In the genomic region with DNA sequence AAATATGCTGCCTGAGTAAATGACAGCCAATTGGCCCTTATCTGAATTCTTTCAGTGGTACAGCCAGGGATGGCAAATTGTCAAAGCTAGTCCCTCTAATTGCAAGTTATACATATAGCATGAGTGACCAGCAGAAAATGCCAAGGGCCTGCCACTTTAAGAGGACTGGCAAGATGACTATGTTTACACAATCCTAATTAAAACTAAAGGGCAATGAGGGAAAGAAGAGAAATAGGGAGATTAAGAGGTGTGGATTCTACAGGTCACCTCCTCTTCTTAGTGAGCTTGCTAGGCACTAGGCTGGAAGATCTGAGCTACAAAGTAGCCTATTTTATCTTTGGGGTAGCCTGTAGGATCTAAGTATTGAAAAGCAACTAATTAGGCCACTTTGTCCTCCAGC, we compare ENCODE assay signal across 18 cellular contexts. TPM values are rescaled to one million over a fixed set of nuclear protein-coding genes. Genes with fewer than 3 reads are reported as not detected.
DNase-seq lines count a peak whose midpoint lies in the region; ATAC-seq and TF ChIP-seq lines count a peak whose summit lies in the region.
"Had no signal": no experiment of that assay in that cellular context is flagged by ENCODE, and none has a peak within 500 bp of the region (broad histone marks: within the 10 kb centered on the region; RNA-seq: fewer than 3 reads in every experiment).

No MANE protein-coding gene starts in this region.

- no peak for TF ChIP-seq CTCF in HFFc6 (IDR thresholded peaks at IDR 0.05)

- no peak overlapping the region for H3K23ac ChIP-seq in mesenchymal stem cell (ENCODE audit: low read length in 2 of 2)

- no peak overlapping the region for H2BK15ac ChIP-seq in mesenchymal stem cell (ENCODE audit: low read depth, poor library complexity, severe bottlenecking)

- peak overlapping the region; percentile 10; the same call in 1 of the 2 replicates for H3K4me3 Mint-ChIP-seq in HFFc6
- H3K4me3 Mint-ChIP-seq: activated naive CD4-positive, alpha-beta T cell treated with anti-CD3 and anti-CD28 coated beads for 36 hours; endodermal cell; T-helper 2 cell treated with Interferon-gamma antibody and Interleukin-4, amounts not matched to agents 5 μg/mL and 100 μg/mL, for 36 hours had no signal

- H3K4me1 Mint-ChIP-seq in HFFc6 (ENCODE audit: low read depth) = peaks cover 61% of the 10 kb centered on the region

- H3K9me3 Mint-ChIP-seq in HFFc6 = no peaks in the 10 kb centered on the region
- H3K9me3 Mint-ChIP-seq: activated naive CD4-positive, alpha-beta T cell treated with anti-CD3 and anti-CD28 coated beads for 36 hours; endodermal cell; T-helper 2 cell treated with Interferon-gamma antibody and Interleukin-4, amounts not matched to agents 5 μg/mL and 100 μg/mL, for 36 hours had no signal

- peaks cover 4% of the 10 kb centered on the region; the same call in 1 of the 2 replicates for H3K27me3 Mint-ChIP-seq in HFFc6 (ENCODE audit: insufficient read depth)

- H2BK12ac ChIP-seq in mesenchymal stem cell (ENCODE audit: low read length in 2 of 2) = no peak overlapping the region

- peak overlapping the region; percentile 55 for H2AK5ac ChIP-seq in mesenchymal stem cell (ENCODE audit: low read length, severe bottlenecking)

- H4K91ac ChIP-seq in mesenchymal stem cell (ENCODE audit: low read length) = no peak overlapping the region

- H3K9ac ChIP-seq in mesenchymal stem cell (ENCODE audit: low read length) = peak overlapping the region; percentile 44

- no peak overlapping the region for H2BK5ac ChIP-seq in mesenchymal stem cell (ENCODE audit: low read depth, low read length, poor library complexity, severe bottlenecking)

- H3K36me3 Mint-ChIP-seq in HFFc6 (ENCODE audit: low read depth) = peaks cover 20% of the 10 kb centered on the region

- H3K27ac ChIP-seq in caudate nucleus (ENCODE audit: low read depth, low read length) = peak overlapping the region; percentile 60
- no peak overlapping the region for H3K27ac ChIP-seq in mesenchymal stem cell (ENCODE audit: low read length, poor library complexity, severe bottlenecking)
- H3K27ac ChIP-seq in substantia nigra (ENCODE audit: low read depth, low read length, poor library complexity, severe bottlenecking) = peak overlapping the region; percentile 14
- H3K27ac ChIP-seq: pancreas had no signal

- no peak overlapping the region for H4K8ac ChIP-seq in mesenchymal stem cell (ENCODE audit: low read length)

- peaks cover 5 to 12% of the 10 kb centered on the region in 2 experiments for H3K36me3 ChIP-seq in mesenchymal stem cell (ENCODE audit: control insufficient read depth in 1 of 2, insufficient read depth in 2 of 2, low read depth in 1 of 2, low read length in 2 of 2)

- no peak for DNase-seq in HFFc6
- no peak for DNase-seq in caudate nucleus (lab: John Stamatoyannopoulos, UW)
- DNase-seq in mesenchymal stem cell = no peak
- no peak for DNase-seq in substantia nigra (lab: John Stamatoyannopoulos, UW)
- no peak for DNase-seq in putamen (ENCODE audit: low spot score)
- DNase-seq: activated CD8-positive, alpha-beta memory T cell treated with anti-CD3 and anti-CD28 coated beads, Interleukin-2, amount 50 U/mL, for 4 hours; activated naive CD4-positive, alpha-beta T cell treated with anti-CD3 and anti-CD28 coated beads for 36 hours; C1 segment of cervical spinal cord; endodermal cell; KG1; midbrain; NCI-H1105 treated with DMSO at 0.1 percent for 48 hours; pancreas; stimulated activated CD4-positive, alpha-beta T cell treated with anti-CD3 and anti-CD28 coated beads, Interleukin-12 subunit alpha, Interleukin-12 subunit beta, amount 100 ng/mL, for 4 hours had no signal

- H3K79me1 ChIP-seq in mesenchymal stem cell (replicated peaks; ENCODE audit: low read length, poor library complexity, severe bottlenecking) = peaks cover 23% of the 10 kb centered on the region

- no peak overlapping the region for H3K18ac ChIP-seq in mesenchymal stem cell (ENCODE audit: low read depth in 1 of 2, low read length in 2 of 2)

- peaks cover 8% of the 10 kb centered on the region for H3K4me1 ChIP-seq in mesenchymal stem cell (ENCODE audit: control insufficient read depth, insufficient read depth, low read depth, low read length)

- H3K27me3 ChIP-seq in mesenchymal stem cell (ENCODE audit: control insufficient read depth in 1 of 2, insufficient read depth in 1 of 2, low read length in 2 of 2) = no peaks in the 10 kb centered on the region
- H3K27me3 ChIP-seq: pancreas had no signal

- no peak overlapping the region for H2AFZ ChIP-seq in mesenchymal stem cell (ENCODE audit: low read depth, low read length)

- H3K4me2 ChIP-seq in mesenchymal stem cell (ENCODE audit: low read length, poor library complexity, severe bottlenecking) = no peak overlapping the region

- H3K27ac Mint-ChIP-seq in HFFc6 = peak overlapping the region; percentile 70
- H3K27ac Mint-ChIP-seq: activated naive CD4-positive, alpha-beta T cell treated with anti-CD3 and anti-CD28 coated beads for 36 hours had no signal

- no peak for ATAC-seq in GM18867 (IDR thresholded peaks at IDR 0.05; ENCODE audit: unreplicated experiment)
- no peak for ATAC-seq in HG02884 (IDR thresholded peaks at IDR 0.05; ENCODE audit: unreplicated experiment)
- ATAC-seq: pancreas had no signal

- no peak overlapping the region for H2BK120ac ChIP-seq in mesenchymal stem cell (ENCODE audit: low read depth, low read length)

- no peak overlapping the region for H3K14ac ChIP-seq in mesenchymal stem cell (ENCODE audit: low read length in 2 of 2)

- H3K4ac ChIP-seq in mesenchymal stem cell (ENCODE audit: low read depth in 1 of 2, low read length in 2 of 2) = peak overlapping the region in 1 of 2 experiments; percentile 8

- H3K4me3 ChIP-seq in mesenchymal stem cell (ENCODE audit: insufficient read depth in 1 of 2, low read depth in 1 of 2, low read length in 2 of 2) = no peak overlapping the region
- H3K4me3 ChIP-seq: pancreas had no signal

- no peaks in the 10 kb centered on the region for H3K9me3 ChIP-seq in mesenchymal stem cell (ENCODE audit: control insufficient read depth, low read length)
- H3K9me3 ChIP-seq: pancreas had no signal

RNA-seq across cellular contexts. Expression of a gene that starts 13.5 kb away (rescaled TPM):
- total RNA-seq in HFFc6 (2021; fragmentation: NEBNext Ultra II Directional; extraction: Animal tissue kit (Norgen Biotek cat#: 25700)) = 100 to 1,000 TPM; 127 to 148 (median 137) TPM
- 54.5 TPM for polyA plus RNA-seq in mesenchymal stem cell (2013, experiment 1 of 2)
- 49.1 TPM for polyA plus RNA-seq in mesenchymal stem cell (2013, experiment 2 of 2)

RNA-seq across cellular contexts. Expression of a gene that starts 13.8 kb away (rescaled TPM):
- total RNA-seq in HFFc6 (2021; fragmentation: NEBNext Ultra II Directional; extraction: Animal tissue kit (Norgen Biotek cat#: 25700)) = 10 to 100 TPM in 1 of 6 experiments, 1 to 10 TPM in 5; 7.4 to 12.4 (median 8.5) TPM
- polyA plus RNA-seq in mesenchymal stem cell (2013, experiment 1 of 2) = 3.2 TPM
- 3.9 TPM for polyA plus RNA-seq in mesenchymal stem cell (2013, experiment 2 of 2)

RNA-seq across cellular contexts. Expression of a gene that starts 36.2 kb away (rescaled TPM):
- 100 to 1,000 TPM; 131 to 170 (median 145) TPM for total RNA-seq in HFFc6 (2021; fragmentation: NEBNext Ultra II Directional; extraction: Animal tissue kit (Norgen Biotek cat#: 25700))
- 135 TPM for polyA plus RNA-seq in mesenchymal stem cell (2013, experiment 1 of 2)
- 137 TPM for polyA plus RNA-seq in mesenchymal stem cell (2013, experiment 2 of 2)

RNA-seq across cellular contexts. Expression of a gene that starts 38.9 kb away (rescaled TPM):
- total RNA-seq in HFFc6 (2021; fragmentation: NEBNext Ultra II Directional; extraction: Animal tissue kit (Norgen Biotek cat#: 25700)) = not detected
- not detected for polyA plus RNA-seq in mesenchymal stem cell (2013, experiment 1 of 2)
- polyA plus RNA-seq in mesenchymal stem cell (2013, experiment 2 of 2) = not detected
- total RNA-seq: activated naive CD4-positive, alpha-beta T cell treated with anti-CD3 and anti-CD28 coated beads for 36 hours; endodermal cell; frontal cortex; pancreas had no signal
- polyA plus RNA-seq: pancreas had no signal

RNA-seq across cellular contexts. Expression of a gene that starts 45.6 kb away (rescaled TPM):
- 100 to 1,000 TPM in 3 of 6 experiments, 10 to 100 TPM in 3; 83.0 to 119 (median 95.8) TPM for total RNA-seq in HFFc6 (2021; fragmentation: NEBNext Ultra II Directional; extraction: Animal tissue kit (Norgen Biotek cat#: 25700))
- 35.1 TPM for polyA plus RNA-seq in mesenchymal stem cell (2013, experiment 1 of 2)
- polyA plus RNA-seq in mesenchymal stem cell (2013, experiment 2 of 2) = 36.7 TPM
